In genomic region chr11:86636275-86636674, GRCh38 we compare ENCODE assay signal across 1 cellular context.
TF ChIP-seq lines count a peak whose summit lies in the region.

No MANE protein-coding gene starts in this region.

TF ChIP-seq in IMR-90, 13 proteins besides CTCF, POLR2A, EP300 and RAD21 (continued from another document):
- TF ChIP-seq ELK1 (IDR thresholded peaks at IDR 0.05; ENCODE audit: borderline replicate concordance, low read depth, low read length): no peak
- TF ChIP-seq SMC3 (IDR thresholded peaks at IDR 0.05; ENCODE audit: low read depth, low read length): no peak
- no peak for TF ChIP-seq RCOR1 (IDR thresholded peaks at IDR 0.05; ENCODE audit: insufficient replicate concordance, low read length)
- no peak for TF ChIP-seq NFE2L2 (IDR thresholded peaks at IDR 0.05; ENCODE audit: low read depth, low read length)
- TF ChIP-seq RFX5 (IDR thresholded peaks at IDR 0.05; ENCODE audit: low read depth, low read length): no peak
